Comparison of ENCODE assay signal across 12 cellular contexts in the genomic region with DNA sequence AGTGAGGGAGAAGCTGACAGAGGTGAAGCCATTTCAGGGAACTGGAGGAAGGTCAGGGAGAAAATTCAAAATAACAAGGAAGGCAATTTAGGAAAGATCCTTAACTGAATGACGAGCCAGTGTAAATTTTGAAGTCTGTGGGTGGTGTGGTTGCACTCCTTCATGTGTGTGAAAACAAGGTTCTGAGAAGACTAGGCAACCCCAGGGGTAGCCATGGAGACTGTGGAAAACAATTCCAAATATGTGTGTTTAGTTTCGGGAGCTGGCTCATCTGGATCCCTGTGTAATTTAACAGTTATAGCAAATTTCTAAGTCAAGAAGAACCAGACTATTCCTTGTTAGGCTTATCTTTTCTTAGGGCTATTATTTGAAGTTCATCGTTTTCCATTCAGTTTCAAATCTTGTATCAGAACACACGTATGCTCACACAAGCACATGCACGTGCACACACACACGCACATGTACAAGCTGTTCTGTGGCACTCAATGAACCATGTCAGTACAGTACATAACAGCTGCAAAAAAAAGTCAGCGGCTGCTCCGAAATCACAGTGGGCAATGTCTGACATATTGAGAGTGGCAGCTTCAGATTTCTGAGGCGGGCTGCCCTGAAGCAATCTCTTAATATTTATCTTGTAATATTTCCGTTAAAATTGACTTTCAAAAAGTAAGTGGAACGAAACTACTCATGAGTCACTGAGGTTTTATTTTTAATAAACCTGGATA.
DNase-seq lines count a peak whose midpoint lies in the region; ATAC-seq and TF ChIP-seq lines count a peak whose summit lies in the region.
"Had no signal": no experiment of that assay in that cellular context is flagged by ENCODE, and none has a peak within 500 bp of the region (broad histone marks: within the 10 kb centered on the region; RNA-seq: fewer than 3 reads in every experiment).

No MANE protein-coding gene starts in this region.

- DNase-seq in DMS53 (lab: John Stamatoyannopoulos, UW) (peak; percentile 28), DMS53 treated with DMSO at 0.1 percent for 48 hours (lab: John Stamatoyannopoulos, UW; ENCODE audit: unreplicated experiment) (no peak), choroid plexus epithelial cell (ENCODE audit: low read depth) (peak; percentile 59), middle frontal gyrus (ENCODE audit: extremely low spot score, low spot score) (peak; percentile 30), tibial artery (peak; percentile 43 to 74), AML-193 (lab: John Stamatoyannopoulos, UW) (no peak), OCI-M1 (lab: John Stamatoyannopoulos, UW) (no peak)
- DNase-seq: NCI-H2029; stimulated activated CD4-positive, alpha-beta T cell treated with anti-CD3 and anti-CD28 coated beads, Interleukin-4, amount 100 ng/mL, for 4 hours had no signal

- no peaks in the 10 kb centered on the region for H3K36me3 ChIP-seq in tibial artery

- no peaks in the 10 kb centered on the region for H3K27me3 ChIP-seq in tibial artery

- H3K9me3 ChIP-seq in tibial artery: no peaks in the 10 kb centered on the region

- peaks cover 0 to 73% (median 16%) of the 10 kb centered on the region in 4 donors for H3K4me1 ChIP-seq in tibial artery

- H3K27ac ChIP-seq in tibial artery: peak overlapping the region; percentile 78 to 82
- H3K27ac ChIP-seq: 22Rv1 had no signal

- ATAC-seq in HG02970 (IDR thresholded peaks at IDR 0.05; ENCODE audit: low FRiP score, unreplicated experiment): no peak
- ATAC-seq: K562 had no signal

- intact Hi-C loops in tibial artery (cut with DNase I; ENCODE audit: low total_unique reads): no loop called here

- no peak for TF ChIP-seq CTCF in choroid plexus epithelial cell (conservative IDR thresholded peaks at IDR 0.05; ENCODE audit: low read depth, low read length)
- no peak for TF ChIP-seq CTCF in tibial artery (IDR thresholded peaks at IDR 0.05)

- no peak overlapping the region for H3K4me3 ChIP-seq in choroid plexus epithelial cell (ENCODE audit: low read depth, low read length)
- H3K4me3 ChIP-seq in tibial artery: peak overlapping the region; percentile 28 to 33
- H3K4me3 ChIP-seq: K562 had no signal

Comparison
In these comparisons a context has a peak if more than half of its experiments do, and no peak if none do; other contexts are left out.
1. DNase-seq: peak in DMS53 (single experiment), choroid plexus epithelial cell (single experiment), middle frontal gyrus (single experiment) and tibial artery (2 of 2); none in DMS53 treated with DMSO at 0.1 percent for 48 hours (single experiment), AML-193 (0 of 2) and OCI-M1 (single experiment).